In genomic region chr3:48565591-48566400, GRCh38 we compare ENCODE assay signal across 11 cellular contexts. TPM values are rescaled to one million over a fixed set of nuclear protein-coding genes. Genes with fewer than 3 reads are reported as not detected.
DNase-seq lines count a peak whose midpoint lies in the region; ATAC-seq and FAIRE-seq lines count a peak whose summit lies in the region.
"Had no signal": no experiment of that assay in that cellular context is flagged by ENCODE, and none has a peak within 500 bp of the region (broad histone marks: within the 10 kb centered on the region; RNA-seq: fewer than 3 reads in every experiment).

No MANE protein-coding gene starts in this region.

- H3K4me1 ChIP-seq in SJSA1 (replicated peaks) (peaks cover 99% of the 10 kb centered on the region), small intestine (ENCODE audit: control insufficient read depth in 2 of 2, insufficient read depth in 1 of 2, low read depth in 1 of 2, low read length in 1 of 2) (no peaks in the 10 kb centered on the region)

- FAIRE-seq in small intestine (lab: Jason Lieb, UNC), result no peak
- FAIRE-seq: H1 had no signal

- H3K9me3 ChIP-seq in SJSA1 (replicated peaks) (no peaks in the 10 kb centered on the region), small intestine (ENCODE audit: control insufficient read depth, low read depth) (no peaks in the 10 kb centered on the region)

- no peak overlapping the region for H3K4me3 ChIP-seq in SJSA1
- H3K4me3 ChIP-seq in small intestine (ENCODE audit: low read depth in 1 of 2, low read length in 2 of 2), result no peak overlapping the region

- H3K27me3 ChIP-seq in SJSA1 (replicated peaks) (no peaks in the 10 kb centered on the region), small intestine (ENCODE audit: control insufficient read depth in 2 of 2, insufficient read depth in 2 of 2, low read length in 2 of 2) (no peaks in the 10 kb centered on the region)

- ATAC-seq in GM19328 (IDR thresholded peaks at IDR 0.05; ENCODE audit: unreplicated experiment), result no peak
- ATAC-seq: activated CD4-positive, CD25-positive, alpha-beta regulatory T cell treated with anti-CD3 and anti-CD28 coated beads, Interleukin-2, amount 50 U/mL, for 24 hours had no signal

- H3K27ac ChIP-seq in SJSA1, result peak overlapping the region; percentile 86
- H3K27ac ChIP-seq in epithelial cell of prostate, result peak overlapping the region; percentile 32
- H3K27ac ChIP-seq in small intestine (ENCODE audit: low read depth in 1 of 2, low read length in 1 of 2), result no peak overlapping the region

- peaks cover 95% of the 10 kb centered on the region for H3K36me3 ChIP-seq in SJSA1
- H3K36me3 ChIP-seq in small intestine (ENCODE audit: control insufficient read depth in 2 of 2, insufficient read depth in 2 of 2, low read length in 2 of 2), result no peaks in the 10 kb centered on the region

- WGBS in small intestine, 3 donors, result 61 to 65% (median 62%) methylated on average over 6 to 7 of the region's 7 CpGs

- DNase-seq in 8988T (peak; percentile 91), GM04504 (ENCODE audit: low read depth) (peak; percentile 63), SJSA1 (ENCODE audit: low read depth in 1 of 2, low spot score in 2 of 2) (peak; percentile 71 to 87), epithelial cell of prostate (ENCODE audit: low read depth, low spot score) (no peak), small intestine (no peak), NCI-H510A treated with DMSO at 0.1 percent for 48 hours (lab: John Stamatoyannopoulos, UW) (no peak)
- no peak for DNase-seq in activated naive CD4-positive, alpha-beta T cell treated with anti-CD3 and anti-CD28 coated beads, Interleukin-2, amount 50 U/mL, for 16 hours
- DNase-seq: stimulated activated naive CD4-positive, alpha-beta T cell treated with Interleukin-2 at 50 U/mL for 16 hours had no signal

RNA-seq across cellular contexts. Expression of gene UCN2, which starts 2.2 kb away (rescaled TPM):
- 10.1 and 12.1 TPM in 2 replicates for total RNA-seq in SJSA1 (2014; rRNA removed; shearing (Covaris generic))
- polyA plus RNA-seq in small intestine, result under 1 TPM in 1 of 3 donors, not detected in 2; 0.13 TPM
- total RNA-seq: H1 had no signal

RNA-seq across cellular contexts. Expression of gene PFKFB4, which starts 9.2 kb away (rescaled TPM):
- 3.3 and 8.9 TPM in 2 replicates for total RNA-seq in SJSA1 (2014; rRNA removed; shearing (Covaris generic))
- 10 to 100 TPM; 11.3 to 44.5 (median 17.0) TPM for polyA plus RNA-seq in small intestine

RNA-seq across cellular contexts. Expression of gene COL7A1, which starts 29.3 kb away (rescaled TPM):
- total RNA-seq in SJSA1 (2014; rRNA removed; shearing (Covaris generic)), result 86.6 and 136 TPM in 2 replicates
- polyA plus RNA-seq in small intestine, result 10 to 100 TPM in 2 of 3 donors, 1 to 10 TPM in 1; 8.0 to 26.7 (median 11.9) TPM

RNA-seq across cellular contexts. Expression of gene UQCRC1, which starts 43.6 kb away (rescaled TPM):
- 377 and 397 TPM in 2 replicates for total RNA-seq in SJSA1 (2014; rRNA removed; shearing (Covaris generic))
- polyA plus RNA-seq in small intestine, result 100 to 1,000 TPM; 374 to 692 (median 531) TPM

RNA-seq across cellular contexts. Expression of gene TMEM89, which starts 55.8 kb away (rescaled TPM):
- not detected in 2 replicates for total RNA-seq in SJSA1 (2014; rRNA removed; shearing (Covaris generic))
- under 1 TPM in 1 of 3 donors, not detected in 2; 0.21 TPM for polyA plus RNA-seq in small intestine
- total RNA-seq: H1 had no signal
- polyA plus RNA-seq: H1 had no signal

Comparison
In these comparisons a context has a peak if more than half of its experiments do, and no peak if none do; other contexts are left out.
1. DNase-seq: peak in 8988T (single experiment), GM04504 (single experiment) and SJSA1 (2 of 2); none in epithelial cell of prostate (single experiment), small intestine (single experiment), NCI-H510A treated with DMSO at 0.1 percent for 48 hours (single experiment) and activated naive CD4-positive, alpha-beta T cell treated with anti-CD3 and anti-CD28 coated beads, Interleukin-2, amount 50 U/mL, for 16 hours (single experiment).
2. H3K27ac ChIP-seq: peak in SJSA1 (single experiment) and epithelial cell of prostate (single experiment); none in small intestine (0 of 2).